ENCODE assay signal across 8 cellular contexts in genomic region chr7:20797174-20798080, GRCh38. TPM values are rescaled to one million over a fixed set of nuclear protein-coding genes. Genes with fewer than 3 reads are reported as not detected.
DNase-seq lines count a peak whose midpoint lies in the region; ATAC-seq, FAIRE-seq and TF ChIP-seq lines count a peak whose summit lies in the region.

No MANE protein-coding gene starts in this region.

- H3K27me3 ChIP-seq in BE2C: peaks cover 83% of the 10 kb centered on the region
- peaks cover 16 to 26% of the 10 kb centered on the region in 2 experiments for H3K27me3 ChIP-seq in K562 (ENCODE audit: control insufficient read depth in 2 of 2, insufficient read depth in 2 of 2, low read length in 2 of 2)
- H3K27me3 ChIP-seq in mesendoderm (ENCODE audit: insufficient read depth, low read length, poor library complexity): peaks cover 24% of the 10 kb centered on the region

- peak overlapping the region; percentile 60 to 89 for H3K9ac ChIP-seq in K562 (ENCODE audit: insufficient read depth in 1 of 2, low read depth in 2 of 2, low read length in 2 of 2)
- peak overlapping the region; percentile 61 for H3K9ac ChIP-seq in mesendoderm (ENCODE audit: low read length)

- H2AK5ac ChIP-seq in mesendoderm (ENCODE audit: low read length): no peak overlapping the region

- TF ChIP-seq CTCF in BE2C (IDR thresholded peaks at IDR 0.05; ENCODE audit: low read depth, low read length): no peak
- no peak for TF ChIP-seq CTCF in K562 (IDR thresholded peaks at IDR 0.05 in 2 of 3, conservative IDR thresholded peaks at IDR 0.05 in 1 of 3; ENCODE audit: insufficient read depth in 2 of 3, low read depth in 1 of 3, low read length in 3 of 3)

- CTCF ChIA-PET in K562 (lab: Yijun Ruan, JAX; ENCODE audit: low intra/inter-chr PET ratio): no interaction called here

- H3K36me3 ChIP-seq in BE2C: no peaks in the 10 kb centered on the region
- no peaks in the 10 kb centered on the region for H3K36me3 ChIP-seq in K562 (ENCODE audit: control insufficient read depth, insufficient read depth, low read length)
- H3K36me3 ChIP-seq in mesendoderm (ENCODE audit: control insufficient read depth, insufficient read depth, low read length): no peaks in the 10 kb centered on the region

- POLR2A ChIA-PET in K562 (lab: Yijun Ruan, JAX): interaction anchor here (0.6 kb wide), 2 partner anchors 467 to 930 kb away, joined by 3 read pairs; no protein-coding TSS in a partner anchor

- H3K18ac ChIP-seq in mesendoderm (ENCODE audit: low read length): peak overlapping the region; percentile 99

- TF ChIP-seq POLR2A in K562 (conservative IDR thresholded peaks at IDR 0.05): 0 out of 2 replicates have a peak, but pooled peaks have one; percentile 42

- peak overlapping the region; percentile 75 for H2AFZ ChIP-seq in K562 (ENCODE audit: low read depth, low read length)

- H3K9me1 ChIP-seq in K562 (ENCODE audit: control insufficient read depth, insufficient read depth, low read length): no peaks in the 10 kb centered on the region

- H2BK120ac ChIP-seq in mesendoderm (ENCODE audit: low read depth, low read length): no peak overlapping the region

- H3K4ac ChIP-seq in mesendoderm (ENCODE audit: low read depth, low read length): peak overlapping the region; percentile 20

- peak overlapping the region; percentile 72 for H3K4me2 ChIP-seq in K562 (ENCODE audit: insufficient read depth, low read length)
- H3K4me2 ChIP-seq in mesendoderm (ENCODE audit: low read length): peak overlapping the region; percentile 96

- in situ Hi-C loops in K562 (cut with MboI): no loop called here

- H3K79me1 ChIP-seq in mesendoderm (ENCODE audit: low read length): no peaks in the 10 kb centered on the region

- H3K4me1 ChIP-seq in BE2C: no peaks in the 10 kb centered on the region
- H3K4me1 ChIP-seq in K562 (replicated peaks in 1 of 2; ENCODE audit: control insufficient read depth in 2 of 2, insufficient read depth in 2 of 2, low read length in 2 of 2): peaks cover 8 to 14% of the 10 kb centered on the region in 2 experiments; a peak in 3 of 5 replicates
- peaks cover 4% of the 10 kb centered on the region for H3K4me1 ChIP-seq in mesendoderm (ENCODE audit: control insufficient read depth, low read depth, low read length)

- no peak overlapping the region for H4K5ac ChIP-seq in mesendoderm (ENCODE audit: low read length)

- FAIRE-seq in K562 (lab: Jason Lieb, UNC) (peak; percentile 70), frontal cortex (lab: Jason Lieb, UNC) (no peak)

- peak overlapping the region; percentile 41 for H3K4me3 ChIP-seq in BE2C (ENCODE audit: low read depth, low read length)
- H3K4me3 ChIP-seq in K562: peak overlapping the region; percentile 54
- peak overlapping the region; percentile 17 for H3K4me3 ChIP-seq in mesendoderm (ENCODE audit: low read length)

- DNase-seq in BE2C (no peak), NOMO-1 (lab: John Stamatoyannopoulos, UW; ENCODE audit: unreplicated experiment in 2 of 2) (peak; percentile 62 to 71), K562 (ENCODE audit: extremely low read depth in 1 of 4, low spot score in 3 of 4) (peak in 1 of 4 experiments; percentile 73), mesendoderm (peak; percentile 84), frontal cortex (ENCODE audit: low spot score in 2 of 2) (no peak)

- 25% methylated on average over 34 of the region's 58 CpGs for WGBS in K562 (ENCODE audit: insufficient coverage, low coverage, missing lambda C conversion rate)
- WGBS in mesendoderm (ENCODE audit: extremely low coverage, insufficient coverage, low lambda C conversion rate): no CpG with 5 or more reads among the region's 58 CpGs

- H2BK15ac ChIP-seq in mesendoderm (replicated peaks; ENCODE audit: low read depth): no peak overlapping the region

- no peak overlapping the region for H4K8ac ChIP-seq in mesendoderm (ENCODE audit: low read depth, low read length)

- TSS peak; percentile 95 for BruUV-seq in K562 (replicated peaks; lab: Mats Ljungman, UMichigan)

- intact Hi-C loops in K562 (cut with micrococcal nuclease): no loop called here

- TF ChIP-seq RAD21 in K562 (CRISPR knock-in tag; conservative IDR thresholded peaks at IDR 0.05 in 1 of 2, IDR thresholded peaks at IDR 0.05 in 1 of 2): no peak

- TF ChIP-seq EP300 in K562 (IDR thresholded peaks at IDR 0.05; ENCODE audit: low read length): no peak

- ATAC-seq in GM19025 (IDR thresholded peaks at IDR 0.05; ENCODE audit: low read depth, unreplicated experiment): peak; percentile 56
- peak; percentile 56 for ATAC-seq in HG03103 (IDR thresholded peaks at IDR 0.05; ENCODE audit: low read depth, unreplicated experiment)
- peak; percentile 78 for ATAC-seq in K562
- no peak for ATAC-seq in HG02970 (IDR thresholded peaks at IDR 0.05; ENCODE audit: low FRiP score, unreplicated experiment)

- peak overlapping the region; percentile 83 for H3K56ac ChIP-seq in mesendoderm (ENCODE audit: low read length)

- H4K20me1 ChIP-seq in K562 (replicated peaks; ENCODE audit: control insufficient read depth, insufficient read depth, low read length): peaks cover 4% of the 10 kb centered on the region; the same call in 1 of the 2 replicates

- H3K79me2 ChIP-seq in K562 (ENCODE audit: control insufficient read depth, insufficient read depth, low read length) (no peaks in the 10 kb centered on the region), mesendoderm (ENCODE audit: control insufficient read depth, insufficient read depth, low read length) (no peaks in the 10 kb centered on the region)

- H3K27ac ChIP-seq in K562 (ENCODE audit: extremely low read depth, low read depth, low read length) (no peak overlapping the region; the same call in 2 of the 3 replicates), mesendoderm (ENCODE audit: low read depth, low read length) (peak overlapping the region; percentile 38)

- H3K23ac ChIP-seq in mesendoderm (ENCODE audit: low read length): no peak overlapping the region

- peak overlapping the region; percentile 39 for H2BK5ac ChIP-seq in mesendoderm (ENCODE audit: low read length)

- H3K9me3 ChIP-seq in BE2C (no peaks in the 10 kb centered on the region), K562 (replicated peaks; ENCODE audit: control insufficient read depth, insufficient read depth, low read depth, low read length) (no peaks in the 10 kb centered on the region)

TF ChIP-seq in K562, 482 proteins besides CTCF, POLR2A, EP300 and RAD21 (continues in another document):
- TF ChIP-seq MLLT1 (IDR thresholded peaks at IDR 0.05): peak in 1 of 2 experiments; percentile 23; a peak in 1 of 4 replicates
- TF ChIP-seq SMAD4 (CRISPR knock-in tag; conservative IDR thresholded peaks at IDR 0.05): peak; percentile 32; the same call in 1 of the 2 replicates
- TF ChIP-seq MED1 (CRISPR knock-in tag; IDR thresholded peaks at IDR 0.05; ENCODE audit: borderline replicate concordance): no peak
- TF ChIP-seq SAP30 (IDR thresholded peaks at IDR 0.05; ENCODE audit: borderline replicate concordance, insufficient read depth, low read depth, low read length, poor library complexity, severe bottlenecking): peak; percentile 29
- peak; percentile 44; the same call in 1 of the 2 replicates for TF ChIP-seq ETS1 (conservative IDR thresholded peaks at IDR 0.05; ENCODE audit: control insufficient read depth, low read depth, low read length)

RNA-seq across cellular contexts. Expression of gene SP8, which starts 10.7 kb away (rescaled TPM):
- polyA plus RNA-seq in BE2C (2012; ENCODE audit: insufficient read depth, insufficient read length, low read depth): not detected
- 0.53 and 0.62 TPM in 2 replicates for total RNA-seq in K562 (2011; cell fraction: chromatin; rRNA removed; ENCODE audit: low replicate concordance)
- total RNA-seq in K562 (2011; cell fraction: nucleolus; rRNA removed): 0.53 and 0.83 TPM in 2 replicates
- total RNA-seq in K562 (2011; cell fraction: nucleoplasm; rRNA removed): 0.59 and 0.76 TPM in 2 replicates
- total RNA-seq in K562 (2014; rRNA removed) (0.16 and 0.73 TPM in 2 replicates), K562 (2014; rRNA removed; fragmentation: Illumina TruSeq; extraction: Trizol) (0.13 and 0.15 TPM in 2 replicates), K562 (2015; rRNA removed; fragmentation: Illumina TruSeq; extraction: Trizol) (0.14 and 0.15 TPM in 2 replicates), K562 (2021) (1.0 and 1.2 TPM in 2 replicates), frontal cortex (4.5 TPM)
- polyA plus RNA-seq in K562 (2011; rRNA removed) (0.23 and 0.35 TPM in 2 replicates), K562 (2014; fragmentation: Illumina TruSeq; extraction: Trizol) (0.18 and 0.19 TPM in 2 replicates), K562 (2014; fragmentation: Nextera tagmentation; extraction: Ambion mirVana) (under 1 TPM; 0.04 to 0.06 TPM), K562 (2014; rRNA removed) (0.09 and 0.23 TPM in 2 replicates)
- 0.22 and 1.8 TPM in 2 replicates for polyA plus RNA-seq in K562 (2011; cell fraction: cytosol; rRNA removed)
- 0.37 and 1.5 TPM in 2 replicates for polyA plus RNA-seq in K562 (2011; cell fraction: nucleus; rRNA removed)
- polyA plus RNA-seq in K562 (2012): 0.27 and 0.30 TPM in 2 replicates
- 0.12 and 0.56 TPM in 2 replicates for polyA minus RNA-seq in K562 (2011; rRNA and poly(A)+ RNA removed)
- polyA minus RNA-seq in K562 (2011; cell fraction: cytosol; rRNA and poly(A)+ RNA removed): 0.86 TPM in 1 of 2 replicates, not detected in the other
- polyA minus RNA-seq in K562 (2011; cell fraction: nucleus; rRNA and poly(A)+ RNA removed): 0.89 and 2.0 TPM in 2 replicates
- polyA plus RNA-seq in mesendoderm (2013, experiment 1 of 2): 2.8 TPM
- polyA plus RNA-seq in mesendoderm (2013, experiment 2 of 2): 2.5 TPM

Comparison
In these comparisons a context has a peak if more than half of its experiments do, and no peak if none do; other contexts are left out.
1. DNase-seq: peak in NOMO-1 (2 of 2) and mesendoderm (single experiment); none in BE2C (single experiment) and frontal cortex (0 of 2).
2. Peak in every context shown above with its lines, with median percentiles within 50 percentile points of each other: H3K4me3 ChIP-seq.